2 cellular contexts compared by ENCODE assay signal in the genomic region with DNA sequence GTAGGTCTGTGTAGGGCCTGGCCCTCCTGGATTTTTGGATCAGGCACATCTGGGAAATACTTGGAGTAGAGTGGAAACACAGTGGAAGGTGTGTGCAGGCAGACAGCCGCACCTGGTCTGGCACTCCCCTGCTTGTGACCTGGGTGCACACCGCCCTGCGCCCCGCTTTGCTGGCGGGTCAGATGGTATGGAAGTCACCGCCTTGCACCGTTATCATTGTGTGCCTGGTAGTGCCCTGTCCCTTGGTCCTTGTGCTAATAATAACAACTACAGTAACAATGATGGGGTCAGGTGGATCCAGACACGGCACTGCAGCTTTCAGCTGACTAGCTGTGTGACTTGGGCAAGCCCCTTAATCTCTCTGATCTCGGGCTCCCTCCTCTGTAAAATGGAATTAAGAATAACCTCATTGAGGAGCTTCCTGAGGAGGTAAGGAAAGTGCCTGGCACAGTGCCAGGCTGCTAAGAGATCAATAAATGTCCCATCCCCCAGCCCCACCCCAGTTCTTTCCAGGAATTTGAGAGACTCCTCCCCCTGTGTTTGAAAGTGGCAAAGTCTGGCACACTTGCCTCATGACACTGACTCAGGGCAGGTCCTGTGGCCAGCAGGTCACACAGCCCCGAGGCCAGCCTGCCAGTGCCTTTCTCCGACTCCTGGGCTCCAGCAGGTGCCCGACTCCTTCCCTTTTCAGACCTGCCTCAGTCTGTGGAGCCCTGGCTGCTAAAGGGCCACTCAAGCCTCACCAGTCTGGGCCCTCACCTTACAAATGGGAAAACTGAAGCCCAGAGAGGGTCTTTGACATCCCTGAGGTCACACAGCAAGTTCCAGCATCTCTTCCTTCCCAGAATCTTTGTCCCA.
TF ChIP-seq lines count a peak whose summit lies in the region.

No MANE protein-coding gene starts in this region.

TF ChIP-seq in K562, 482 proteins besides CTCF, POLR2A, EP300 and RAD21 (continues in another document):
- peak; percentile 92 for TF ChIP-seq NFIC (IDR thresholded peaks at IDR 0.05)
- TF ChIP-seq LARP7 (IDR thresholded peaks at IDR 0.05) = no peak
- no peak for TF ChIP-seq SOX6 (IDR thresholded peaks at IDR 0.05)
- TF ChIP-seq HDAC3 (IDR thresholded peaks at IDR 0.05; ENCODE audit: borderline replicate concordance, partially characterized antibody) = no peak
- TF ChIP-seq, protein P1, sequence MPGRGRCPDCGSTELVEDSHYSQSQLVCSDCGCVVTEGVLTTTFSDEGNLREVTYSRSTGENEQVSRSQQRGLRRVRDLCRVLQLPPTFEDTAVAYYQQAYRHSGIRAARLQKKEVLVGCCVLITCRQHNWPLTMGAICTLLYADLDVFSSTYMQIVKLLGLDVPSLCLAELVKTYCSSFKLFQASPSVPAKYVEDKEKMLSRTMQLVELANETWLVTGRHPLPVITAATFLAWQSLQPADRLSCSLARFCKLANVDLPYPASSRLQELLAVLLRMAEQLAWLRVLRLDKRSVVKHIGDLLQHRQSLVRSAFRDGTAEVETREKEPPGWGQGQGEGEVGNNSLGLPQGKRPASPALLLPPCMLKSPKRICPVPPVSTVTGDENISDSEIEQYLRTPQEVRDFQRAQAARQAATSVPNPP (IDR thresholded peaks at IDR 0.05; ENCODE audit: borderline replicate concordance, insufficient read depth, insufficient read length) = no peak
- TF ChIP-seq RBM25 (IDR thresholded peaks at IDR 0.05; ENCODE audit: low read depth, low read length, severe bottlenecking) = peak; percentile 59
- peak; percentile 57; the same call in 1 of the 2 replicates for TF ChIP-seq SMARCA5 (IDR thresholded peaks at IDR 0.05)
- TF ChIP-seq BCOR (IDR thresholded peaks at IDR 0.05) = 0 out of 2 replicates have a peak, but pooled peaks have one; percentile 9
- TF ChIP-seq, protein P2, sequence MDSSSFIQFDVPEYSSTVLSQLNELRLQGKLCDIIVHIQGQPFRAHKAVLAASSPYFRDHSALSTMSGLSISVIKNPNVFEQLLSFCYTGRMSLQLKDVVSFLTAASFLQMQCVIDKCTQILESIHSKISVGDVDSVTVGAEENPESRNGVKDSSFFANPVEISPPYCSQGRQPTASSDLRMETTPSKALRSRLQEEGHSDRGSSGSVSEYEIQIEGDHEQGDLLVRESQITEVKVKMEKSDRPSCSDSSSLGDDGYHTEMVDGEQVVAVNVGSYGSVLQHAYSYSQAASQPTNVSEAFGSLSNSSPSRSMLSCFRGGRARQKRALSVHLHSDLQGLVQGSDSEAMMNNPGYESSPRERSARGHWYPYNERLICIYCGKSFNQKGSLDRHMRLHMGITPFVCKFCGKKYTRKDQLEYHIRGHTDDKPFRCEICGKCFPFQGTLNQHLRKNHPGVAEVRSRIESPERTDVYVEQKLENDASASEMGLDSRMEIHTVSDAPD (CRISPR knock-in tag; IDR thresholded peaks at IDR 0.05) = no peak
- no peak for TF ChIP-seq PYGO2 (tag; IDR thresholded peaks at IDR 0.05)
- peak; percentile 86 for TF ChIP-seq BRD9 (IDR thresholded peaks at IDR 0.05; ENCODE audit: low read depth, partially characterized antibody)
- no peak for TF ChIP-seq BMI1 (IDR thresholded peaks at IDR 0.05; ENCODE audit: low read length)
- TF ChIP-seq, protein P3, sequence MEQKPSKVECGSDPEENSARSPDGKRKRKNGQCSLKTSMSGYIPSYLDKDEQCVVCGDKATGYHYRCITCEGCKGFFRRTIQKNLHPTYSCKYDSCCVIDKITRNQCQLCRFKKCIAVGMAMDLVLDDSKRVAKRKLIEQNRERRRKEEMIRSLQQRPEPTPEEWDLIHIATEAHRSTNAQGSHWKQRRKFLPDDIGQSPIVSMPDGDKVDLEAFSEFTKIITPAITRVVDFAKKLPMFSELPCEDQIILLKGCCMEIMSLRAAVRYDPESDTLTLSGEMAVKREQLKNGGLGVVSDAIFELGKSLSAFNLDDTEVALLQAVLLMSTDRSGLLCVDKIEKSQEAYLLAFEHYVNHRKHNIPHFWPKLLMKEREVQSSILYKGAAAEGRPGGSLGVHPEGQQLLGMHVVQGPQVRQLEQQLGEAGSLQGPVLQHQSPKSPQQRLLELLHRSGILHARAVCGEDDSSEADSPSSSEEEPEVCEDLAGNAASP (IDR thresholded peaks at IDR 0.05) = no peak
- peak; percentile 73 for TF ChIP-seq NFIX (CRISPR knock-in tag; IDR thresholded peaks at IDR 0.05; ENCODE audit: low read depth)
- TF ChIP-seq, protein P4, sequence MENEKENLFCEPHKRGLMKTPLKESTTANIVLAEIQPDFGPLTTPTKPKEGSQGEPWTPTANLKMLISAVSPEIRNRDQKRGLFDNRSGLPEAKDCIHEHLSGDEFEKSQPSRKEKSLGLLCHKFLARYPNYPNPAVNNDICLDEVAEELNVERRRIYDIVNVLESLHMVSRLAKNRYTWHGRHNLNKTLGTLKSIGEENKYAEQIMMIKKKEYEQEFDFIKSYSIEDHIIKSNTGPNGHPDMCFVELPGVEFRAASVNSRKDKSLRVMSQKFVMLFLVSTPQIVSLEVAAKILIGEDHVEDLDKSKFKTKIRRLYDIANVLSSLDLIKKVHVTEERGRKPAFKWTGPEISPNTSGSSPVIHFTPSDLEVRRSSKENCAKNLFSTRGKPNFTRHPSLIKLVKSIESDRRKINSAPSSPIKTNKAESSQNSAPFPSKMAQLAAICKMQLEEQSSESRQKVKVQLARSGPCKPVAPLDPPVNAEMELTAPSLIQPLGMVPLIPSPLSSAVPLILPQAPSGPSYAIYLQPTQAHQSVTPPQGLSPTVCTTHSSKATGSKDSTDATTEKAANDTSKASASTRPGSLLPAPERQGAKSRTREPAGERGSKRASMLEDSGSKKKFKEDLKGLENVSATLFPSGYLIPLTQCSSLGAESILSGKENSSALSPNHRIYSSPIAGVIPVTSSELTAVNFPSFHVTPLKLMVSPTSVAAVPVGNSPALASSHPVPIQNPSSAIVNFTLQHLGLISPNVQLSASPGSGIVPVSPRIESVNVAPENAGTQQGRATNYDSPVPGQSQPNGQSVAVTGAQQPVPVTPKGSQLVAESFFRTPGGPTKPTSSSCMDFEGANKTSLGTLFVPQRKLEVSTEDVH (IDR thresholded peaks at IDR 0.05; ENCODE audit: low read depth, partially characterized antibody) = no peak
- no peak for TF ChIP-seq NR4A1 (CRISPR knock-in tag; IDR thresholded peaks at IDR 0.05)
- TF ChIP-seq NR4A1 (tag; IDR thresholded peaks at IDR 0.05) = no peak
- no peak for TF ChIP-seq FOXA1 (IDR thresholded peaks at IDR 0.05; ENCODE audit: borderline replicate concordance)
- no peak for TF ChIP-seq PHF21A (IDR thresholded peaks at IDR 0.05; ENCODE audit: borderline replicate concordance, low read depth)
- TF ChIP-seq CAMTA2 (CRISPR knock-in tag; conservative IDR thresholded peaks at IDR 0.05) = no peak
- TF ChIP-seq TCF7 (IDR thresholded peaks at IDR 0.05; ENCODE audit: borderline replicate concordance) = no peak
- TF ChIP-seq, protein P5, sequence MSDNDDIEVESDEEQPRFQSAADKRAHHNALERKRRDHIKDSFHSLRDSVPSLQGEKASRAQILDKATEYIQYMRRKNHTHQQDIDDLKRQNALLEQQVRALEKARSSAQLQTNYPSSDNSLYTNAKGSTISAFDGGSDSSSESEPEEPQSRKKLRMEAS (CRISPR knock-in tag; IDR thresholded peaks at IDR 0.05) = no peak
- no peak for TF ChIP-seq HLTF (IDR thresholded peaks at IDR 0.05)
- no peak for TF ChIP-seq ARID1B (IDR thresholded peaks at IDR 0.05)
- TF ChIP-seq, protein P6, sequence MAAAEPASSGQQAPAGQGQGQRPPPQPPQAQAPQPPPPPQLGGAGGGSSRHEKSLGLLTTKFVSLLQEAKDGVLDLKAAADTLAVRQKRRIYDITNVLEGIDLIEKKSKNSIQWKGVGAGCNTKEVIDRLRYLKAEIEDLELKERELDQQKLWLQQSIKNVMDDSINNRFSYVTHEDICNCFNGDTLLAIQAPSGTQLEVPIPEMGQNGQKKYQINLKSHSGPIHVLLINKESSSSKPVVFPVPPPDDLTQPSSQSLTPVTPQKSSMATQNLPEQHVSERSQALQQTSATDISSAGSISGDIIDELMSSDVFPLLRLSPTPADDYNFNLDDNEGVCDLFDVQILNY (CRISPR knock-in tag; IDR thresholded peaks at IDR 0.05) = no peak
- TF ChIP-seq HEY1 (CRISPR knock-in tag; IDR thresholded peaks at IDR 0.05; ENCODE audit: borderline replicate concordance) = no peak

TF ChIP-seq in HepG2, 621 proteins besides CTCF, POLR2A, EP300 and RAD21:
- TF ChIP-seq ZNF768 (CRISPR knock-in tag; IDR thresholded peaks at IDR 0.05) = peak; percentile 93
- peak; percentile 89 for TF ChIP-seq BCL6 (CRISPR knock-in tag; IDR thresholded peaks at IDR 0.05)
- no peak for TF ChIP-seq ARNTL (CRISPR knock-in tag; IDR thresholded peaks at IDR 0.05)
- TF ChIP-seq ZNF253 (CRISPR knock-in tag; IDR thresholded peaks at IDR 0.05; ENCODE audit: borderline replicate concordance) = no peak
- TF ChIP-seq LCORL (IDR thresholded peaks at IDR 0.05) = peak; percentile 78
- TF ChIP-seq LCORL (CRISPR knock-in tag; IDR thresholded peaks at IDR 0.05) = no peak
TF ChIP-seq in HepG2: peak in this region for 3.
